Comparison of ENCODE assay signal across 8 cellular contexts in the genomic region with DNA sequence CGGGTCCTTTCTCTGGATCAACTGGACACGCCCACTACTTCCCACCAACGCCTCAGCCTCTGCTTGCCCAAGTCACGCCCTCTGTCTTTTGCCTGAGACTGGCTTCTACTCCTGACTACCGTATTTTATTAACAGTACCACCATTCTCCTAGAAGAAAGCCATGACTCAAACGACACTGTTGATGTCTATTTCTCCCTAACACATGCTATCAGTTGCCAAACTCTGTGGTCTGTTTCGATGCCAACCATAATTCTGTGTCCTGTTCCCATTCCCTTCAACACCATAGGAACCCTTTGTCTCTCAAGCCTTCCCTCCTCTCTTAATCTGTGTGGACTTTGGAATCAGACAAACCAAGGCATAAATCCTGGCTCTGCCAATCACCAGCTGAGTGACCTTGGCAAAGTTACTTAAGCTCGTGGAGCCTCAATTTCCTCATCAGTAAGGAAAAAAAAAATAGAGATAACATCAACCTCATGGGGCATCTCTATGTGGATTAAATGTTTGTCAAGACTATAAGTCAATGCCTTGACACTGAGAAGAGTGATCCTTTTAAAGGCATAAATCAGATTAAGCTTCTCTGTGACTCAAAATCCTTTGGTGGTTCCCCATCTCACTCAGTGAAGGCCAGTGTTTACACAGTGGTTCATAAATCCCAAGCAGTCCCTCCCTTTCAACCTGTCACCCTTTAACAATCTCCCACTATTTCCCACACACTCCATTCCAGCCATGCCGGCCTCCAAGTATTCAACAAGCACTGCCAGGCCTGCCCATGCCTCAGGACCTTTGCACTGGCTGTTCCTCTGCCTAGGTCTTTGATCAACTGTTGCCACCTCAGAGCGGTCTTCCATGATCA. TPM values are rescaled to one million over a fixed set of nuclear protein-coding genes. Genes with fewer than 3 reads are reported as not detected.
A peak's percentile ranks its signal among the peaks of the same experiment; 100 is the strongest.
DNase-seq lines count a peak whose midpoint lies in the region; ATAC-seq and TF ChIP-seq lines count a peak whose summit lies in the region.

No MANE protein-coding gene starts in this region.

- H3K4ac ChIP-seq in trophoblast cell (ENCODE audit: low read depth, low read length), result no peak overlapping the region

- H3K79me1 ChIP-seq in trophoblast cell (ENCODE audit: low read length), result peaks cover 6% of the 10 kb centered on the region

- H3K9ac ChIP-seq in colonic mucosa (ENCODE audit: low read depth in 2 of 2, low read length in 2 of 2) (peak overlapping the region in 1 of 2 donors; percentile 31), trophoblast cell (ENCODE audit: low read length) (peak overlapping the region; percentile 28)

- H3K4me1 ChIP-seq in colonic mucosa (peaks cover 14% of the 10 kb centered on the region), trophoblast cell (ENCODE audit: control insufficient read depth in 1 of 2, insufficient read depth in 2 of 2, low read length in 2 of 2) (peaks cover 16 to 29% of the 10 kb centered on the region in 2 experiments), testis (no peaks in the 10 kb centered on the region)

- no peak for TF ChIP-seq POLR2A in testis (IDR thresholded peaks at IDR 0.05)

- TF ChIP-seq CTCF in colonic mucosa (IDR thresholded peaks at IDR 0.05) (no peak), testis (IDR thresholded peaks at IDR 0.05) (no peak)

- ATAC-seq in GM21526 (IDR thresholded peaks at IDR 0.05; ENCODE audit: low FRiP score, unreplicated experiment), result no peak

- no peak overlapping the region for H4K12ac ChIP-seq in trophoblast cell (ENCODE audit: low read depth, low read length)

- H2BK5ac ChIP-seq in trophoblast cell (ENCODE audit: low read depth, low read length, poor library complexity), result no peak overlapping the region

- H2BK120ac ChIP-seq in trophoblast cell (ENCODE audit: insufficient read depth, low read length, poor library complexity), result no peak overlapping the region

- H3K36me3 ChIP-seq in colonic mucosa, result peaks cover 3% of the 10 kb centered on the region
- H3K36me3 ChIP-seq in trophoblast cell (ENCODE audit: control insufficient read depth in 1 of 2, insufficient read depth in 2 of 2, low read length in 2 of 2), result no peaks in the 10 kb centered on the region
- no peaks in the 10 kb centered on the region for H3K36me3 ChIP-seq in testis (ENCODE audit: low read depth, missing control alignments)

- H3K27ac ChIP-seq in colonic mucosa (peak overlapping the region; percentile 58), trophoblast cell (ENCODE audit: low read depth, low read length) (no peak overlapping the region), testis (no peak overlapping the region)

- H3K18ac ChIP-seq in trophoblast cell (ENCODE audit: low read length), result no peak overlapping the region

- no peak overlapping the region for H2BK12ac ChIP-seq in trophoblast cell (ENCODE audit: low read length)

- no CpG with 5 or more reads among the region's 10 CpGs for WGBS in trophoblast cell (ENCODE audit: extremely low coverage, insufficient coverage, insufficient read length)
- WGBS in testis, 2 donors, result 72 to 76% methylated on average over 10 of the region's 10 CpGs

- no peak overlapping the region for H4K8ac ChIP-seq in trophoblast cell (ENCODE audit: low read depth, low read length)

- peak overlapping the region; percentile 26 for H3K14ac ChIP-seq in trophoblast cell (ENCODE audit: low read length)

- H2AK5ac ChIP-seq in trophoblast cell (ENCODE audit: low read length), result no peak overlapping the region

- no peaks in the 10 kb centered on the region for H3K79me2 ChIP-seq in trophoblast cell (ENCODE audit: control insufficient read depth, insufficient read depth, low read length, poor library complexity)

- DNase-seq in GM03348 (ENCODE audit: low spot score) (peak; percentile 27), NCI-H524 treated with DMSO at 0.1 percent for 48 hours (lab: John Stamatoyannopoulos, UW) (peak; percentile 42), colonic mucosa (peak; percentile 68), trophoblast cell (no peak), HPDE6-E6E7 (ENCODE audit: extremely low spot score) (no peak), NCI-H2171 (lab: John Stamatoyannopoulos, UW) (no peak), testis (no peak)

- no peak overlapping the region for H3K23ac ChIP-seq in trophoblast cell (ENCODE audit: low read length)

- H4K91ac ChIP-seq in trophoblast cell (ENCODE audit: low read depth, low read length), result peak overlapping the region; percentile 7

- no peak overlapping the region for H3K4me2 ChIP-seq in trophoblast cell (ENCODE audit: low read length)

- H3K4me3 ChIP-seq in colonic mucosa (no peak overlapping the region), trophoblast cell (ENCODE audit: low read depth, low read length) (no peak overlapping the region), testis (no peak overlapping the region)

- no peaks in the 10 kb centered on the region for H3K27me3 ChIP-seq in colonic mucosa
- no peaks in the 10 kb centered on the region for H3K27me3 ChIP-seq in trophoblast cell (ENCODE audit: insufficient read depth, low read length)
- no peaks in the 10 kb centered on the region for H3K27me3 ChIP-seq in testis

- intact Hi-C loops in colonic mucosa (cut with DNase I) (no loop called here), testis (cut with DNase I; ENCODE audit: low total_unique reads) (no loop called here)

- no peak overlapping the region for H2AFZ ChIP-seq in trophoblast cell (ENCODE audit: insufficient read depth, low read length, poor library complexity)

- H3K9me3 ChIP-seq in colonic mucosa (no peaks in the 10 kb centered on the region), trophoblast cell (ENCODE audit: insufficient read depth, low read depth, low read length) (no peaks in the 10 kb centered on the region), testis (no peaks in the 10 kb centered on the region)

RNA-seq across cellular contexts. Expression of a gene that starts 45.6 kb away (rescaled TPM):
- total RNA-seq in colonic mucosa (10 to 100 TPM; 19.2 to 19.6 TPM), testis (10 to 100 TPM; 12.8 to 13.0 TPM)
- polyA plus RNA-seq in trophoblast cell (2013), result 16.3 and 17.4 TPM in 2 replicates
- polyA plus RNA-seq in testis (ENCODE audit: insufficient read depth, low read depth, low replicate concordance), result 7.0 TPM

Comparison
In these comparisons a context has a peak if more than half of its experiments do, and no peak if none do; other contexts are left out.
1. DNase-seq: peak in GM03348 (single experiment), NCI-H524 treated with DMSO at 0.1 percent for 48 hours (single experiment) and colonic mucosa (single experiment); none in trophoblast cell (0 of 2), HPDE6-E6E7 (single experiment), NCI-H2171 (single experiment) and testis (single experiment).